In genomic region chr1:162144853-162145252, GRCh38 we compare ENCODE assay signal across 19 cellular contexts.
A peak's percentile ranks its signal among the peaks of the same experiment; 100 is the strongest.
DNase-seq lines count a peak whose midpoint lies in the region; ATAC-seq and TF ChIP-seq lines count a peak whose summit lies in the region.
"Had no signal": no experiment of that assay in that cellular context is flagged by ENCODE, and none has a peak within 500 bp of the region (broad histone marks: within the 10 kb centered on the region; RNA-seq: fewer than 3 reads in every experiment).

No MANE protein-coding gene starts in this region.

- peak; percentile 98 for DNase-seq in A673 (ENCODE audit: low spot score)
- peak; percentile 11 for DNase-seq in MV-4-11 (lab: John Stamatoyannopoulos, UW)
- peak in 1 of 2 experiments; percentile 89 for DNase-seq in PC-9
- no peak for DNase-seq in NCI-H2227 (lab: John Stamatoyannopoulos, UW; ENCODE audit: unreplicated experiment)
- no peak for DNase-seq in mucosa of descending colon
- DNase-seq: ACHN; activated CD4-positive, alpha-beta T cell treated with anti-CD3 and anti-CD28 coated beads, Interleukin-2, amount 10 ng/mL, durations not matched to agents 24 days and 14 days; activated naive CD4-positive, alpha-beta T cell treated with anti-CD3 and anti-CD28 coated beads for 36 hours; activated T-cell treated with anti-CD3 and anti-CD28 coated beads for 4 hours; CD4-positive, alpha-beta T cell; colonic mucosa; GM23248; MG63; T-helper 9 cell had no signal

- peaks cover 91% of the 10 kb centered on the region for H3K79me2 ChIP-seq in PC-9 (ENCODE audit: low read depth)

- H3K9me2 ChIP-seq in PC-9 (ENCODE audit: insufficient read depth) = no peaks in the 10 kb centered on the region

- H4K20me1 ChIP-seq in PC-9 (ENCODE audit: insufficient read depth) = no peaks in the 10 kb centered on the region

- POLR2A ChIA-PET in A673 (lab: Charles Lee; ENCODE audit: low non-redundant PET) (interaction anchor here (0.6 to 1.1 kb wide), 8 partner anchors 8 to 168 kb away, joined by 3 to 6 read pairs (median 3); no protein-coding TSS in a partner anchor), PC-9 (lab: Charles Lee; ENCODE audit: unreplicated experiment) (no interaction called here)

- peaks cover 62% of the 10 kb centered on the region for H3F3A ChIP-seq in PC-9 (ENCODE audit: insufficient read depth, low read depth)

- no peak overlapping the region for H2AFZ ChIP-seq in PC-9
- H2AFZ ChIP-seq: GM23248 had no signal

- peak overlapping the region; percentile 34 for H3K9ac ChIP-seq in iPS-18a (ENCODE audit: low read length)
- H3K9ac ChIP-seq: GM23248 had no signal

- TF ChIP-seq CTCF in A673 (conservative IDR thresholded peaks at IDR 0.05; ENCODE audit: low read depth, low read length) (no peak), PC-9 (conservative IDR thresholded peaks at IDR 0.05) (no peak), mucosa of descending colon (IDR thresholded peaks at IDR 0.05) (no peak)

- no peaks in the 10 kb centered on the region for H3K36me3 ChIP-seq in A673 (ENCODE audit: insufficient read depth, low read length, poor library complexity, severe bottlenecking)
- no peaks in the 10 kb centered on the region; the same call in 1 of the 2 replicates for H3K36me3 ChIP-seq in PC-9 (ENCODE audit: low read depth)
- no peaks in the 10 kb centered on the region for H3K36me3 ChIP-seq in iPS-18a (ENCODE audit: control insufficient read depth, low read depth, low read length)
- H3K36me3 ChIP-seq in mucosa of descending colon (ENCODE audit: low read depth) = no peaks in the 10 kb centered on the region
- H3K36me3 ChIP-seq: colonic mucosa, MG63, SJSA1 had no signal

- H3K9me3 ChIP-seq in A673 (ENCODE audit: low read depth, low read length, poor library complexity, severe bottlenecking) (no peaks in the 10 kb centered on the region), PC-9 (ENCODE audit: insufficient read depth, low read depth) (0 out of 2 replicates have a peak, but pooled peaks cover under 1% of the 10 kb centered on the region), iPS-18a (ENCODE audit: control insufficient read depth, low read depth, low read length) (no peaks in the 10 kb centered on the region), mucosa of descending colon (no peaks in the 10 kb centered on the region)
- H3K9me3 ChIP-seq: colonic mucosa, MG63, SJSA1 had no signal

- CTCF ChIA-PET in A673 (lab: Charles Lee) (interaction anchor here (1.0 to 1.1 kb wide), 2 partner anchors 11 to 40 kb away, joined by 3 read pairs; no protein-coding TSS in a partner anchor), PC-9 (lab: Charles Lee) (no interaction called here)

- ATAC-seq in GM19463 (IDR thresholded peaks at IDR 0.05; ENCODE audit: unreplicated experiment) = no peak
- ATAC-seq in HG02763 (IDR thresholded peaks at IDR 0.05; ENCODE audit: unreplicated experiment) = no peak
- ATAC-seq in mucosa of descending colon = no peak

- H3K4me2 ChIP-seq in PC-9 = peak overlapping the region; percentile 73

- H3K27me3 ChIP-seq in A673 (replicated peaks; ENCODE audit: insufficient read depth, low read depth, low read length, poor library complexity) (no peaks in the 10 kb centered on the region), PC-9 (ENCODE audit: insufficient read depth, low read depth) (no peaks in the 10 kb centered on the region), iPS-18a (ENCODE audit: control insufficient read depth, insufficient read depth, low read length) (no peaks in the 10 kb centered on the region)
- H3K27me3 ChIP-seq: colonic mucosa, MG63, SJSA1 had no signal

- intact Hi-C loops in A673 (cut with micrococcal nuclease; ENCODE audit: unreplicated experiment) = loop anchor here (1.0 to 5.0 kb wide), 4 partner anchors 73 to 247 kb away; no protein-coding TSS in a partner anchor
- intact Hi-C loops in PC-9 (cut with micrococcal nuclease; ENCODE audit: unreplicated experiment) = no loop called here
- intact Hi-C loops in mucosa of descending colon (cut with DNase I, micrococcal nuclease) = no loop called here

- H3K27ac ChIP-seq in A673 (ENCODE audit: low read depth, low read length, poor library complexity, severe bottlenecking) (peak overlapping the region; percentile 95), PC-9 (peak overlapping the region; percentile 96), iPS-18a (ENCODE audit: low read length) (peak overlapping the region; percentile 56)
- H3K27ac ChIP-seq: colonic mucosa, epithelial cell of prostate, GM23248, SJSA1 had no signal

- BruUV-seq in A673 (replicated peaks; lab: Mats Ljungman, UMichigan) (no TSS peak), PC-9 (replicated peaks; lab: Mats Ljungman, UMichigan) (no TSS peak)

- H3K4me1 ChIP-seq in A673 (ENCODE audit: insufficient read depth, low read length, poor library complexity, severe bottlenecking) = peaks cover 68% of the 10 kb centered on the region
- peaks cover 89% of the 10 kb centered on the region for H3K4me1 ChIP-seq in PC-9 (replicated peaks; ENCODE audit: insufficient read depth)
- peaks cover 44% of the 10 kb centered on the region for H3K4me1 ChIP-seq in iPS-18a (ENCODE audit: control insufficient read depth, low read depth, low read length)
- H3K4me1 ChIP-seq in mucosa of descending colon (ENCODE audit: low read depth) = no peaks in the 10 kb centered on the region
- H3K4me1 ChIP-seq: colonic mucosa had no signal

- H3K4me3 ChIP-seq in A673 (ENCODE audit: low read depth, low read length, poor library complexity, severe bottlenecking) (peak overlapping the region; percentile 23), PC-9 (peak overlapping the region; percentile 26; the same call in 1 of the 2 replicates), iPS-18a (ENCODE audit: low read length) (peak overlapping the region; percentile 23), mucosa of descending colon (no peak overlapping the region)
- H3K4me3 ChIP-seq: colonic mucosa, GM23248, MG63, SJSA1 had no signal

Comparison
In these comparisons a context has a peak if more than half of its experiments do, and no peak if none do; other contexts are left out.
1. DNase-seq: peak in A673 (single experiment) and MV-4-11 (single experiment); none in NCI-H2227 (single experiment) and mucosa of descending colon (0 of 3).
2. Peak in every context shown above with its lines, with median percentiles within 50 percentile points of each other: H3K27ac ChIP-seq.